Comparison of ENCODE assay signal across 8 cellular contexts in the genomic region with DNA sequence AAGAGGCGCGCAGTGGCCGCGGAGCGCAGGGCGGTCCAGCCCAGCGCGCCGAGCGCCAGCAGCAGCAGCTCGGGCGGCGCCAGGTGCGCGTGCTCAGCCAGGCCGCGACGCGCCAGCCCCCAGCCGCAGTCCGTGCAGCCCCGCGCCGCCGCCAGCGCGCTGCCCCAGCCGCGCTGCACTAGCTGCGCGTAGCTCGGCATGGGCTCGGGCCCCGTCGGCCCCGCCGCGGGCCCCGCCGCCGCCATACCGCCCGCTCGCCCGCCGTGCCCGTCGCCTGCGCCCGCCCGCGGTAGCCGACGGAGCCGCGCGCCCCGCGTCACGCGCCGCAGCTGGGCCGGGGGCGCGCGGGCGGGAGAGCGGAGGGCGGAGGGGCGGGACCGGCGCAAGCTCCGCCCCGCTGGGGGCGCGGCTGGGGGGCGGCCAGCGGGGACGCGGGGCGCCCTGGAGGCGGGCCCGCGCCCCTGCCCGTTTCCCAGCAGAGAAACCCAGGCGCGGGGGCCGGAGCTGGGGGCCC. TPM values are rescaled to one million over a fixed set of nuclear protein-coding genes. Genes with fewer than 3 reads are reported as not detected.
A peak's percentile ranks its signal among the peaks of the same experiment; 100 is the strongest.
DNase-seq lines count a peak whose midpoint lies in the region; ATAC-seq and TF ChIP-seq lines count a peak whose summit lies in the region.

A gene with protein sequence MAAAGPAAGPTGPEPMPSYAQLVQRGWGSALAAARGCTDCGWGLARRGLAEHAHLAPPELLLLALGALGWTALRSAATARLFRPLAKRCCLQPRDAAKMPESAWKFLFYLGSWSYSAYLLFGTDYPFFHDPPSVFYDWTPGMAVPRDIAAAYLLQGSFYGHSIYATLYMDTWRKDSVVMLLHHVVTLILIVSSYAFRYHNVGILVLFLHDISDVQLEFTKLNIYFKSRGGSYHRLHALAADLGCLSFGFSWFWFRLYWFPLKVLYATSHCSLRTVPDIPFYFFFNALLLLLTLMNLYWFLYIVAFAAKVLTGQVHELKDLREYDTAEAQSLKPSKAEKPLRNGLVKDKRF (minus strand): TSS at position 331 of the 514 bp plus-strand sequence. CDS start 86 bp downstream, at position 245.

- WGBS in psoas muscle, 3 donors, result 1 to 2% (median 1%) methylated on average over 40 to 87 of the region's 88 CpGs

- H3K27ac ChIP-seq in psoas muscle, result peak within 1 kb of the TSS; percentile 50

- no peak for DNase-seq in activated CD4-positive, alpha-beta T cell treated with anti-CD3 and anti-CD28 coated beads for 36 hours
- DNase-seq in activated CD4-positive, alpha-beta T cell treated with anti-CD3 and anti-CD28 coated beads for 4 hours, result no peak
- DNase-seq in foreskin fibroblast, result peak in 1 of 2 donors; percentile 47
- DNase-seq in psoas muscle, result no peak
- DNase-seq in NK-92 treated with Interleukin-12 subunit alpha and Interleukin-12 subunit beta, amount 100 ng/mL, for 24 hours (lab: John Stamatoyannopoulos, UW), result no peak

- H3K4me3 Mint-ChIP-seq in activated CD4-positive, alpha-beta T cell treated with anti-CD3 and anti-CD28 coated beads for 36 hours, result peak within 1 kb of the TSS; percentile 35

- H3K4me1 ChIP-seq in psoas muscle, result peaks cover 14% of the 10 kb centered on the region

- no peaks in the 10 kb centered on the region for H3K9me3 ChIP-seq in psoas muscle

- H3K4me1 Mint-ChIP-seq in activated CD4-positive, alpha-beta T cell treated with anti-CD3 and anti-CD28 coated beads for 36 hours, result peaks cover 4% of the 10 kb centered on the region

- ATAC-seq in activated CD4-positive, alpha-beta T cell treated with anti-CD3 and anti-CD28 coated beads for 36 hours, result peak; percentile 40
- ATAC-seq in SK-N-SH treated with all-trans-retinoic acid at 6 μM for 48 hours (peak; percentile 9; the same call in 2 of the 3 replicates), psoas muscle (peak in 3 of 4 donors; percentile 23 to 48 (median 42)), HG02884 (IDR thresholded peaks at IDR 0.05; ENCODE audit: unreplicated experiment) (no peak), HG03442 (IDR thresholded peaks at IDR 0.05; ENCODE audit: unreplicated experiment) (no peak)

- no peaks in the 10 kb centered on the region for H3K9me3 Mint-ChIP-seq in activated CD4-positive, alpha-beta T cell treated with anti-CD3 and anti-CD28 coated beads for 36 hours (ENCODE audit: low read depth)

- H3K27me3 ChIP-seq in psoas muscle (ENCODE audit: insufficient read depth in 3 of 3, low read length in 2 of 3), result no peaks in the 10 kb centered on the region

- CTCF ChIA-PET in activated CD4-positive, alpha-beta T cell treated with anti-CD3 and anti-CD28 coated beads for 36 hours (lab: Charles Lee), result interaction anchor here (0.6 to 0.7 kb wide), 2 partner anchors 23 to 421 kb away, joined by 3 read pairs; a partner anchor contains a TSS

- H3K27ac Mint-ChIP-seq in activated CD4-positive, alpha-beta T cell treated with anti-CD3 and anti-CD28 coated beads for 36 hours, result no peak within 1 kb of the TSS

- H3K27me3 Mint-ChIP-seq in activated CD4-positive, alpha-beta T cell treated with anti-CD3 and anti-CD28 coated beads for 36 hours, result peaks cover 25% of the 10 kb centered on the region

- peaks cover 0 to 17% of the 10 kb centered on the region in 2 donors for H3K36me3 ChIP-seq in psoas muscle (ENCODE audit: insufficient read depth in 1 of 2, low read depth in 1 of 2)

- POLR2A ChIA-PET in activated CD4-positive, alpha-beta T cell treated with anti-CD3 and anti-CD28 coated beads for 36 hours (lab: Charles Lee), result interaction anchor here (0.5 kb wide), 1 partner anchor 308 kb away, joined by 3 read pairs; no protein-coding TSS in a partner anchor

- H3K4me3 ChIP-seq in foreskin fibroblast (ENCODE audit: low read depth in 1 of 2, low read length in 2 of 2), result peak within 1 kb of the TSS; percentile 42 to 53
- H3K4me3 ChIP-seq in psoas muscle, result peak within 1 kb of the TSS; percentile 66

- intact Hi-C loops in activated CD4-positive, alpha-beta T cell treated with anti-CD3 and anti-CD28 coated beads for 36 hours (cut with DNase I, micrococcal nuclease), result no loop called here
- intact Hi-C loops in psoas muscle (cut with DNase I), result loop anchor here in 1 of 2 donors (2.0 kb wide), 1 partner anchor 45 kb away; a partner anchor contains a TSS

- peaks cover 3% of the 10 kb centered on the region for H3K36me3 Mint-ChIP-seq in activated CD4-positive, alpha-beta T cell treated with anti-CD3 and anti-CD28 coated beads for 36 hours (ENCODE audit: low read depth)

- TF ChIP-seq CTCF in foreskin fibroblast (IDR thresholded peaks at IDR 0.05; ENCODE audit: low read depth, low read length), result no peak
- no peak for TF ChIP-seq CTCF in psoas muscle (IDR thresholded peaks at IDR 0.05)

TF ChIP-seq in SK-N-SH treated with all-trans-retinoic acid at 6 μM for 48 hours, 23 proteins besides CTCF, POLR2A, EP300 and RAD21:
- TF ChIP-seq BACH2 (CRISPR knock-in tag; IDR thresholded peaks at IDR 0.05; ENCODE audit: borderline replicate concordance) (no peak), OSR1 (CRISPR knock-in tag; IDR thresholded peaks at IDR 0.05) (no peak), ISL1 (CRISPR knock-in tag; IDR thresholded peaks at IDR 0.05) (no peak), ZNF70 (CRISPR knock-in tag; IDR thresholded peaks at IDR 0.05) (no peak), TCF4 (CRISPR knock-in tag; IDR thresholded peaks at IDR 0.05; ENCODE audit: borderline replicate concordance) (no peak), GLIS3 (CRISPR knock-in tag; IDR thresholded peaks at IDR 0.05) (no peak)

RNA-seq across cellular contexts. Expression of the gene that starts here (rescaled TPM):
- under 1 TPM; 0.11 to 0.16 TPM for total RNA-seq in activated CD4-positive, alpha-beta T cell treated with anti-CD3 and anti-CD28 coated beads for 36 hours
- 1 to 10 TPM; 4.3 to 6.4 (median 5.3) TPM for total RNA-seq in psoas muscle
- polyA plus RNA-seq in psoas muscle, result 1 to 10 TPM; 2.1 to 4.6 (median 4.0) TPM

Comparison
In these comparisons a context has a peak if more than half of its experiments do, and no peak if none do; other contexts are left out.
1. RNA of the gene that starts here (total RNA-seq): 4.3 to 6.4 TPM in psoas muscle; 0.11 to 0.16 TPM in activated CD4-positive, alpha-beta T cell treated with anti-CD3 and anti-CD28 coated beads for 36 hours; every median in the first group is over 4 times any median in the second.
2. Peak in ATAC-seq in activated CD4-positive, alpha-beta T cell treated with anti-CD3 and anti-CD28 coated beads for 36 hours; RNA of the gene not detected or under 1 TPM.
3. ATAC-seq: peak in SK-N-SH treated with all-trans-retinoic acid at 6 μM for 48 hours (single experiment) and psoas muscle (3 of 4); none in HG02884 (single experiment) and HG03442 (single experiment).